ENCODE assay signal across 1 cellular context in the genomic region with DNA sequence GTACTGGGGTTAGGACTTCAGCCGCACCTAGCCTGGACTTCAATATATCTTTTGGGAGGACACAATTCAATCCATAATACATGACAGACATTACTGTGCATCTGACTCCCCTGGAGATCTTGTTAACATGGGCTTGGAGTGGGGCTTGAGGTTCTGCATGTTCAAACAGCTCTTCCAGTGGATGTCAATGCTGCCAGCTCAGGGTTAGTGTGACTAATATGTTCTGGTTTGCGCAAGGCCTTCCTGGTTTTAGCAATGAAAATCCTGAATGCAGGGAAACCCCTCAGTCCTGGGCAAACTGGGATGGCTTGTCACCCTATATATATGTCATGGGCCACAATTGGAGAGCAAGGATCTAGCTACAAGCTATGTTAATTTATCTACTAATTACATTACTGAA.
TF ChIP-seq lines count a peak whose summit lies in the region.

No MANE protein-coding gene starts in this region.

TF ChIP-seq in HepG2, 621 proteins besides CTCF, POLR2A, EP300 and RAD21:
- peak; percentile 7; the same call in 1 of the 2 replicates for TF ChIP-seq CEBPB (IDR thresholded peaks at IDR 0.05; ENCODE audit: borderline replicate concordance, low read depth, low read length)
- no peak for TF ChIP-seq ZBTB34 (CRISPR knock-in tag; IDR thresholded peaks at IDR 0.05)
